8 cellular contexts compared by ENCODE assay signal in genomic region chr10:119477444-119477843, GRCh38.
DNase-seq lines count a peak whose midpoint lies in the region; ATAC-seq lines count a peak whose summit lies in the region.

No MANE protein-coding gene starts in this region.

- DNase-seq in CD4-positive, CD25-positive, alpha-beta regulatory T cell, result no peak
- DNase-seq in activated effector memory CD4-positive, alpha-beta T cell treated with Interleukin-2 at 50 U/mL for 16 hours, result no peak
- DNase-seq in NCI-H524 treated with DMSO at 0.1 percent for 48 hours (lab: John Stamatoyannopoulos, UW), result no peak
- DNase-seq in superior temporal gyrus (ENCODE audit: extremely low spot score), result no peak
- no peak for DNase-seq in CD1c-positive myeloid dendritic cell (ENCODE audit: extremely low spot score)

- peak overlapping the region in 2 of 3 donors; percentile 20 to 73 for H3K27ac Mint-ChIP-seq in CD4-positive, CD25-positive, alpha-beta regulatory T cell

- H3K4me1 Mint-ChIP-seq in CD4-positive, CD25-positive, alpha-beta regulatory T cell, result peaks cover 18 to 33% (median 25%) of the 10 kb centered on the region in 4 donors

- H3K36me3 ChIP-seq in CD4-positive, CD25-positive, alpha-beta regulatory T cell (ENCODE audit: control insufficient read depth, insufficient read depth, low read length), result no peaks in the 10 kb centered on the region

- peaks cover 4% of the 10 kb centered on the region for H3K36me3 Mint-ChIP-seq in CD4-positive, CD25-positive, alpha-beta regulatory T cell

- H3K27me3 Mint-ChIP-seq in CD4-positive, CD25-positive, alpha-beta regulatory T cell, result no peaks in the 10 kb centered on the region

- peaks cover 23% of the 10 kb centered on the region for H3K4me1 ChIP-seq in CD4-positive, CD25-positive, alpha-beta regulatory T cell (ENCODE audit: control insufficient read depth, insufficient read depth, low read length, poor library complexity, severe bottlenecking)

- peak overlapping the region in 3 of 4 donors; percentile 18 to 56 (median 24) for H3K4me3 Mint-ChIP-seq in CD4-positive, CD25-positive, alpha-beta regulatory T cell

- no peak overlapping the region for H3K4me3 ChIP-seq in CD4-positive, CD25-positive, alpha-beta regulatory T cell (ENCODE audit: low read depth, low read length)

- no peaks in the 10 kb centered on the region for H3K9me3 ChIP-seq in CD4-positive, CD25-positive, alpha-beta regulatory T cell (ENCODE audit: control insufficient read depth in 2 of 2, low read length in 2 of 2)

- H3K27ac ChIP-seq in CD4-positive, CD25-positive, alpha-beta regulatory T cell (ENCODE audit: insufficient read depth, low read length, poor library complexity, severe bottlenecking), result no peak overlapping the region

- no peaks in the 10 kb centered on the region for H3K27me3 ChIP-seq in CD4-positive, CD25-positive, alpha-beta regulatory T cell (ENCODE audit: control insufficient read depth, insufficient read depth, low read length)

- ATAC-seq in CD4-positive, CD25-positive, alpha-beta regulatory T cell (ENCODE audit: low read depth in 2 of 2), result no peak
- peak; percentile 48 for ATAC-seq in GM18907 (IDR thresholded peaks at IDR 0.05; ENCODE audit: unreplicated experiment)
- ATAC-seq in HG02610 (IDR thresholded peaks at IDR 0.05; ENCODE audit: unreplicated experiment), result peak; percentile 89
- peak; percentile 47 for ATAC-seq in HG03469 (IDR thresholded peaks at IDR 0.05; ENCODE audit: unreplicated experiment)

- peaks cover 0 to 4% (median 0%) of the 10 kb centered on the region in 7 donors for H3K9me3 Mint-ChIP-seq in CD4-positive, CD25-positive, alpha-beta regulatory T cell

Comparison
In these comparisons a context has a peak if more than half of its experiments do, and no peak if none do; other contexts are left out.
1. ATAC-seq: peak in GM18907 (single experiment), HG02610 (single experiment) and HG03469 (single experiment); none in CD4-positive, CD25-positive, alpha-beta regulatory T cell (0 of 2).